26 cellular contexts compared by ENCODE assay signal in the genomic region with DNA sequence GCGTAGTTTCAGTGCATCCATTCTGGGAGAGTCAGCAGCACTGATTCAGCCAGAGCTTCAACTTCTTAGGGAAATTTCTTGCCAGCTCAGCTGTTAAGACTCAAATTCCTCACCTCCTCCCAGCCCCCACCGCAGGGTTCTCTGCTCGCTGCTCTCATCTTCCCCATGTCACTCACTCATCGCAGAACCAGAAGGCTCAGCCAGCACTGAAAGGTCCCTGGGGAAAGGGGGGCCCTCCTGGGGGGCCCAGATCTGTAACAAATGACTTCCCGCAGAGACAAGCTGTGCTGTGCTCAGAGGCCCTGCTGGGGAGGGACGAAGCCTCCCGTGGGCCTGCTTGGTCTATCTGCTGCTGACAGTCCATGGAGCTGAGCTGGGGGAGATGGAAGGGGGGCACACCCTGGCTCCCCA.
DNase-seq lines count a peak whose midpoint lies in the region; ATAC-seq and TF ChIP-seq lines count a peak whose summit lies in the region.
"Had no signal": no experiment of that assay in that cellular context is flagged by ENCODE, and none has a peak within 500 bp of the region (broad histone marks: within the 10 kb centered on the region; RNA-seq: fewer than 3 reads in every experiment).

No MANE protein-coding gene starts in this region.

- no peaks in the 10 kb centered on the region for H3K9me3 Mint-ChIP-seq in HFFc6

- H3K4me3 Mint-ChIP-seq in HFFc6, result no peak overlapping the region
- H3K4me3 Mint-ChIP-seq: activated naive CD8-positive, alpha-beta T cell treated with anti-CD3 and anti-CD28 coated beads for 36 hours; IgD-negative memory B cell had no signal

- no peak overlapping the region for H3K27ac Mint-ChIP-seq in HFFc6
- H3K27ac Mint-ChIP-seq: activated naive CD8-positive, alpha-beta T cell treated with anti-CD3 and anti-CD28 coated beads for 36 hours; IgD-negative memory B cell had no signal

- TF ChIP-seq CTCF in choroid plexus epithelial cell (conservative IDR thresholded peaks at IDR 0.05; ENCODE audit: low read depth, low read length) (no peak), HFFc6 (IDR thresholded peaks at IDR 0.05) (no peak)

- H3K27me3 ChIP-seq in layer of hippocampus (ENCODE audit: control insufficient read depth, insufficient read depth, low read length), result no peaks in the 10 kb centered on the region
- H3K27me3 ChIP-seq: BE2C, transverse colon had no signal

- peak overlapping the region; percentile 95 for H3K27ac ChIP-seq in layer of hippocampus (ENCODE audit: low read depth, low read length)
- H3K27ac ChIP-seq: 22Rv1, RWPE1, SK-N-MC, transverse colon, VCaP had no signal

- peaks cover 24% of the 10 kb centered on the region for H3K27me3 Mint-ChIP-seq in HFFc6 (ENCODE audit: insufficient read depth)
- H3K27me3 Mint-ChIP-seq: IgD-negative memory B cell had no signal

- intact Hi-C loops in left colon (cut with DNase I, micrococcal nuclease), result no loop called here

- no peak for ATAC-seq in left colon
- ATAC-seq: left ventricle myocardium superior, mucosa of descending colon had no signal

- no peaks in the 10 kb centered on the region for H3K36me3 Mint-ChIP-seq in HFFc6 (ENCODE audit: low read depth)
- H3K36me3 Mint-ChIP-seq: activated naive CD8-positive, alpha-beta T cell treated with anti-CD3 and anti-CD28 coated beads for 36 hours; IgD-negative memory B cell had no signal

- peaks cover 8% of the 10 kb centered on the region; the same call in 1 of the 2 replicates for H3K4me1 Mint-ChIP-seq in HFFc6 (ENCODE audit: low read depth)
- H3K4me1 Mint-ChIP-seq: activated naive CD8-positive, alpha-beta T cell treated with anti-CD3 and anti-CD28 coated beads for 36 hours; IgD-negative memory B cell had no signal

- DNase-seq in NCI-H1417 (lab: John Stamatoyannopoulos, UW) (peak in 2 of 3 experiments; percentile 31 to 64), NCI-H1417 treated with DMSO at 0.1 percent for 48 hours (lab: John Stamatoyannopoulos, UW) (no peak), choroid plexus epithelial cell (ENCODE audit: low read depth) (peak; percentile 27), superior temporal gyrus (ENCODE audit: extremely low spot score) (peak; percentile 55), left colon (no peak), HFFc6 (no peak), NCI-H1092 treated with DMSO at 0.1 percent for 48 hours (lab: John Stamatoyannopoulos, UW) (no peak)
- DNase-seq: activated CD4-positive, alpha-beta T cell treated with anti-CD3 and anti-CD28 coated beads, Interleukin-2, amount 50 U/mL, for 4 hours; activated CD8-positive, alpha-beta memory T cell treated with anti-CD3 and anti-CD28 coated beads, Interleukin-2, amount 50 U/mL, for 48 hours; activated naive CD8-positive, alpha-beta T cell treated with anti-CD3 and anti-CD28 coated beads for 36 hours; BE2C; Caco-2; left ventricle myocardium superior; mucosa of descending colon; NCI-H146; NCI-H2171 treated with DMSO at 0.1 percent for 48 hours; NCI-H526 treated with DMSO at 0.1 percent for 48 hours; small intestine; stimulated activated naive CD4-positive, alpha-beta T cell; transverse colon had no signal

- H3K4me3 ChIP-seq in choroid plexus epithelial cell (ENCODE audit: low read depth, low read length), result no peak overlapping the region
- H3K4me3 ChIP-seq: mucosa of descending colon, SK-N-MC, transverse colon had no signal

Comparison
In these comparisons a context has a peak if more than half of its experiments do, and no peak if none do; other contexts are left out.
1. DNase-seq: peak in NCI-H1417 (2 of 3), choroid plexus epithelial cell (single experiment) and superior temporal gyrus (single experiment); none in NCI-H1417 treated with DMSO at 0.1 percent for 48 hours (single experiment), left colon (0 of 2), HFFc6 (single experiment) and NCI-H1092 treated with DMSO at 0.1 percent for 48 hours (single experiment).